ENCODE assay signal across 9 cellular contexts in genomic region chr1:1080122-1080753, GRCh38. TPM values are rescaled to one million over a fixed set of nuclear protein-coding genes. Genes with fewer than 3 reads are reported as not detected.
DNase-seq lines count a peak whose midpoint lies in the region; ATAC-seq, FAIRE-seq and TF ChIP-seq lines count a peak whose summit lies in the region.
"Had no signal": no experiment of that assay in that cellular context is flagged by ENCODE, and none has a peak within 500 bp of the region (broad histone marks: within the 10 kb centered on the region; RNA-seq: fewer than 3 reads in every experiment).

No MANE protein-coding gene starts in this region.

- POLR2A ChIA-PET in GM12878 (lab: Charles Lee), result interaction anchor here (0.6 to 0.9 kb wide), 2 partner anchors 40 to 106 kb away, joined by 3 to 6 read pairs; no protein-coding TSS in a partner anchor

- RAD21 ChIA-PET in GM12878 (lab: Charles Lee; ENCODE audit: unreplicated experiment), result no interaction called here

- FAIRE-seq in GM12878 (lab: Jason Lieb, UNC), result peak; percentile 84
- FAIRE-seq: GM18507 had no signal

- no peak overlapping the region for H3K4me3 ChIP-seq in GM06990 (replicated peaks; ENCODE audit: low read depth, low read length)
- no peak overlapping the region for H3K4me3 ChIP-seq in GM12878
- H3K4me3 ChIP-seq in iPS-18a (ENCODE audit: low read length), result peak overlapping the region; percentile 49
- H3K4me3 ChIP-seq in smooth muscle cell, result peak overlapping the region; percentile 41

- CTCF ChIA-PET in GM12878 (lab: Yijun Ruan, JAX), result interaction anchor here (1.0 kb wide), 2 partner anchors 42 to 170 kb away, joined by 3 to 4 read pairs; no protein-coding TSS in a partner anchor

- no peak for TF ChIP-seq POLR2A in GM12878 (IDR thresholded peaks at IDR 0.05; ENCODE audit: low read depth, low read length)

- DNase-seq in GM06990 (ENCODE audit: extremely low read depth, insufficient read length) (peak; percentile 12), NCI-H2196 treated with DMSO at 0.1 percent for 48 hours (lab: John Stamatoyannopoulos, UW; ENCODE audit: unreplicated experiment) (peak; percentile 55), GM12878 (ENCODE audit: low read depth, low spot score) (no peak), smooth muscle cell (lab: John Stamatoyannopoulos, UW; ENCODE audit: unreplicated experiment) (peak; percentile 51)

- H3K27ac ChIP-seq in 22Rv1 (peak overlapping the region; percentile 85), GM12878 (ENCODE audit: control insufficient read depth, insufficient read depth) (no peak overlapping the region), iPS-18a (ENCODE audit: low read length) (no peak overlapping the region), smooth muscle cell (ENCODE audit: low read depth) (peak overlapping the region; percentile 70)

- H3K36me3 ChIP-seq in GM06990 (ENCODE audit: control insufficient read depth, insufficient read depth, low read length), result no peaks in the 10 kb centered on the region; the same call in 1 of the 2 replicates
- H3K36me3 ChIP-seq in GM12878 (ENCODE audit: control insufficient read depth in 2 of 2, insufficient read depth in 2 of 2, low read length in 1 of 2), result no peaks in the 10 kb centered on the region
- H3K36me3 ChIP-seq in iPS-18a (ENCODE audit: control insufficient read depth, low read depth, low read length), result no peaks in the 10 kb centered on the region
- H3K36me3 ChIP-seq in smooth muscle cell (ENCODE audit: low read depth), result no peaks in the 10 kb centered on the region

- H3K27me3 ChIP-seq in GM06990 (replicated peaks; ENCODE audit: control insufficient read depth, insufficient read depth, low read length) (no peaks in the 10 kb centered on the region), GM12878 (replicated peaks in 1 of 2; ENCODE audit: control insufficient read depth in 2 of 2, insufficient read depth in 2 of 2, low read length in 1 of 2) (no peaks in the 10 kb centered on the region), iPS-18a (ENCODE audit: control insufficient read depth, insufficient read depth, low read length) (no peaks in the 10 kb centered on the region), smooth muscle cell (ENCODE audit: low read depth) (no peaks in the 10 kb centered on the region)

- H2AFZ ChIP-seq in GM12878 (ENCODE audit: control insufficient read depth, low read depth, low read length) (peak overlapping the region; percentile 49; the same call in 1 of the 2 replicates), smooth muscle cell (ENCODE audit: low read depth) (no peak overlapping the region)

- TF ChIP-seq CTCF in 22Rv1 (IDR thresholded peaks at IDR 0.05) (no peak), GM06990 (IDR thresholded peaks at IDR 0.05; ENCODE audit: insufficient read depth, low read length, poor library complexity, severe bottlenecking) (no peak), GM12878 (IDR thresholded peaks at IDR 0.05 in 2 of 3, conservative IDR thresholded peaks at IDR 0.05 in 1 of 3; ENCODE audit: control insufficient read depth in 2 of 3, extremely low read depth in 1 of 3, insufficient read depth in 1 of 3, low read depth in 3 of 3, low read length in 3 of 3) (no peak), smooth muscle cell (IDR thresholded peaks at IDR 0.05; ENCODE audit: borderline replicate concordance, insufficient read depth, poor library complexity, severe bottlenecking) (no peak)

- ATAC-seq in GM12878, result peak; percentile 84
- ATAC-seq in HG03097 (IDR thresholded peaks at IDR 0.05; ENCODE audit: low FRiP score, unreplicated experiment), result no peak
- ATAC-seq in HG03442 (IDR thresholded peaks at IDR 0.05; ENCODE audit: unreplicated experiment), result no peak

- TF ChIP-seq RAD21 in GM12878 (IDR thresholded peaks at IDR 0.05; ENCODE audit: insufficient read depth, low read depth, low read length), result no peak

- H3F3A ChIP-seq in smooth muscle cell (ENCODE audit: low read depth), result no peaks in the 10 kb centered on the region

- no peak overlapping the region for H3K9ac ChIP-seq in GM12878 (ENCODE audit: control insufficient read depth, insufficient read depth, low read length)
- H3K9ac ChIP-seq in iPS-18a (ENCODE audit: low read length), result no peak overlapping the region
- peak overlapping the region; percentile 23 for H3K9ac ChIP-seq in smooth muscle cell (ENCODE audit: low read depth)

- H3K4me1 ChIP-seq in GM12878 (ENCODE audit: control insufficient read depth, insufficient read depth, low read length), result peaks cover 10% of the 10 kb centered on the region
- H3K4me1 ChIP-seq in iPS-18a (ENCODE audit: control insufficient read depth, low read depth, low read length), result peaks cover 3% of the 10 kb centered on the region
- H3K4me1 ChIP-seq in smooth muscle cell (ENCODE audit: low read depth), result peaks cover 5% of the 10 kb centered on the region

- H3K9me3 ChIP-seq in GM12878 (replicated peaks; ENCODE audit: control insufficient read depth, insufficient read depth, low read length), result no peaks in the 10 kb centered on the region
- H3K9me3 ChIP-seq in iPS-18a (ENCODE audit: control insufficient read depth, low read depth, low read length), result no peaks in the 10 kb centered on the region
- H3K9me3 ChIP-seq in smooth muscle cell (replicated peaks; ENCODE audit: low read depth), result no peaks in the 10 kb centered on the region

- no TSS peak for BruUV-seq in GM12878 (replicated peaks; lab: Mats Ljungman, UMichigan)

- H3K4me2 ChIP-seq in GM12878 (ENCODE audit: control insufficient read depth, insufficient read depth), result peak overlapping the region; percentile 54; the same call in 1 of the 2 replicates
- H3K4me2 ChIP-seq in smooth muscle cell, result peak overlapping the region; percentile 82

- H4K20me1 ChIP-seq in GM12878 (ENCODE audit: control insufficient read depth, insufficient read depth), result no peaks in the 10 kb centered on the region
- no peaks in the 10 kb centered on the region for H4K20me1 ChIP-seq in smooth muscle cell (ENCODE audit: low read depth)

- intact Hi-C loops in GM12878 (cut with micrococcal nuclease; ENCODE audit: unreplicated experiment), result no loop called here

- no peaks in the 10 kb centered on the region for H3K79me2 ChIP-seq in GM12878 (ENCODE audit: control insufficient read depth, insufficient read depth, low read length)
- no peaks in the 10 kb centered on the region for H3K79me2 ChIP-seq in smooth muscle cell (ENCODE audit: low read depth)

- SMC1A ChIA-PET in GM12878 (lab: Charles Lee; ENCODE audit: uncharacterized antibody, unreplicated experiment), result no interaction called here

- 19% methylated on average over 15 of the region's 22 CpGs for WGBS in GM12878 (ENCODE audit: insufficient coverage, insufficient replicate concordance, low lambda C conversion rate, missing lambda C conversion rate)
- 0% methylated on average over 13 of the region's 22 CpGs for WGBS in smooth muscle cell (ENCODE audit: low lambda C conversion rate)

- no peak for TF ChIP-seq EP300 in GM12878 (IDR thresholded peaks at IDR 0.05; ENCODE audit: borderline replicate concordance in 1 of 2, control insufficient read depth in 1 of 2, low read depth in 2 of 2, low read length in 2 of 2)

- in situ Hi-C loops in GM12878 (cut with MboI), result no loop called here

TF ChIP-seq in GM12878, 131 proteins besides CTCF, POLR2A, EP300 and RAD21 (continues in another document):
- peak; percentile 72 for TF ChIP-seq USF2 (IDR thresholded peaks at IDR 0.05; ENCODE audit: borderline replicate concordance, low read depth, low read length)
- no peak for TF ChIP-seq IKZF2 (IDR thresholded peaks at IDR 0.05)

RNA-seq across cellular contexts. Expression of gene RNF223, which starts 6.1 kb away (rescaled TPM):
- total RNA-seq in GM12878 (2013; cell fraction: nucleolus; rRNA removed), result 0.33 TPM in 1 of 2 replicates, not detected in the other
- total RNA-seq in GM12878 (2014; rRNA removed) (0.06 TPM in 1 of 2 replicates, not detected in the other), GM12878 (2014; rRNA removed; fragmentation: Illumina TruSeq; extraction: Trizol) (not detected in 2 replicates), GM12878 (2021) (not detected in 2 replicates), smooth muscle cell (0.81 and 4.3 TPM in 2 replicates)
- not detected for polyA plus RNA-seq in GM12878 (2011; ENCODE audit: low read depth)
- polyA plus RNA-seq in GM12878 (2011; rRNA removed) (not detected in 2 replicates), GM12878 (2014; fragmentation: Illumina TruSeq; extraction: Trizol) (not detected in 2 replicates), GM12878 (2014; fragmentation: Nextera tagmentation; extraction: Ambion mirVana) (not detected), GM12878 (2014; rRNA removed) (not detected in 2 replicates), GM12878 (2016; fragmentation: Nextera tagmentation; extraction: Ambion mirVana) (not detected), smooth muscle cell (1.6 and 1.9 TPM in 2 replicates)
- polyA plus RNA-seq in GM12878 (2011; cell fraction: cytosol; rRNA removed), result not detected in 2 replicates
- polyA plus RNA-seq in GM12878 (2011; cell fraction: nucleus; rRNA removed), result not detected in 2 replicates
- polyA plus RNA-seq in GM12878 (2012), result 0.11 and 0.21 TPM in 2 replicates
- polyA minus RNA-seq in GM12878 (2011; rRNA and poly(A)+ RNA removed), result not detected in 2 replicates
- not detected in 2 replicates for polyA minus RNA-seq in GM12878 (2011; cell fraction: cytosol; rRNA and poly(A)+ RNA removed)
- not detected in 2 replicates for polyA minus RNA-seq in GM12878 (2011; cell fraction: nucleus; rRNA and poly(A)+ RNA removed)

RNA-seq across cellular contexts. Expression of gene C1orf159, which starts 35.7 kb away (rescaled TPM):
- 49.9 and 52.4 TPM in 2 replicates for total RNA-seq in GM12878 (2013; cell fraction: nucleolus; rRNA removed)
- total RNA-seq in GM12878 (2014; rRNA removed) (12.2 and 16.8 TPM in 2 replicates), GM12878 (2014; rRNA removed; fragmentation: Illumina TruSeq; extraction: Trizol) (2.3 and 3.0 TPM in 2 replicates), GM12878 (2021) (15.5 and 18.7 TPM in 2 replicates), smooth muscle cell (9.3 and 24.5 TPM in 2 replicates)
- 3.3 TPM for polyA plus RNA-seq in GM12878 (2011; ENCODE audit: low read depth)
- polyA plus RNA-seq in GM12878 (2011; rRNA removed) (1.9 and 5.1 TPM in 2 replicates), GM12878 (2014; fragmentation: Illumina TruSeq; extraction: Trizol) (0.24 and 1.3 TPM in 2 replicates), GM12878 (2014; fragmentation: Nextera tagmentation; extraction: Ambion mirVana) (under 1 TPM; 0.11 to 0.44 TPM), GM12878 (2014; rRNA removed) (23.4 TPM in 2 replicates), GM12878 (2016; fragmentation: Nextera tagmentation; extraction: Ambion mirVana) (10 to 100 TPM; 10.9 to 12.1 TPM), smooth muscle cell (20.2 and 27.1 TPM in 2 replicates)
- polyA plus RNA-seq in GM12878 (2011; cell fraction: cytosol; rRNA removed), result 7.7 and 14.7 TPM in 2 replicates
- 75.7 and 94.5 TPM in 2 replicates for polyA plus RNA-seq in GM12878 (2011; cell fraction: nucleus; rRNA removed)
- polyA plus RNA-seq in GM12878 (2012), result 8.7 and 10.2 TPM in 2 replicates
- polyA minus RNA-seq in GM12878 (2011; rRNA and poly(A)+ RNA removed), result 2.0 and 6.2 TPM in 2 replicates
- 4.1 and 5.5 TPM in 2 replicates for polyA minus RNA-seq in GM12878 (2011; cell fraction: cytosol; rRNA and poly(A)+ RNA removed)
- 12.5 and 19.2 TPM in 2 replicates for polyA minus RNA-seq in GM12878 (2011; cell fraction: nucleus; rRNA and poly(A)+ RNA removed)

Comparison
In these comparisons a context has a peak if more than half of its experiments do, and no peak if none do; other contexts are left out.
1. H3K27ac ChIP-seq: peak in 22Rv1 (single experiment) and smooth muscle cell (single experiment); none in GM12878 (single experiment) and iPS-18a (single experiment).
2. H3K4me3 ChIP-seq: peak in iPS-18a (single experiment) and smooth muscle cell (single experiment); none in GM06990 (single experiment) and GM12878 (single experiment).